ENCODE assay signal across 8 cellular contexts in the genomic region with DNA sequence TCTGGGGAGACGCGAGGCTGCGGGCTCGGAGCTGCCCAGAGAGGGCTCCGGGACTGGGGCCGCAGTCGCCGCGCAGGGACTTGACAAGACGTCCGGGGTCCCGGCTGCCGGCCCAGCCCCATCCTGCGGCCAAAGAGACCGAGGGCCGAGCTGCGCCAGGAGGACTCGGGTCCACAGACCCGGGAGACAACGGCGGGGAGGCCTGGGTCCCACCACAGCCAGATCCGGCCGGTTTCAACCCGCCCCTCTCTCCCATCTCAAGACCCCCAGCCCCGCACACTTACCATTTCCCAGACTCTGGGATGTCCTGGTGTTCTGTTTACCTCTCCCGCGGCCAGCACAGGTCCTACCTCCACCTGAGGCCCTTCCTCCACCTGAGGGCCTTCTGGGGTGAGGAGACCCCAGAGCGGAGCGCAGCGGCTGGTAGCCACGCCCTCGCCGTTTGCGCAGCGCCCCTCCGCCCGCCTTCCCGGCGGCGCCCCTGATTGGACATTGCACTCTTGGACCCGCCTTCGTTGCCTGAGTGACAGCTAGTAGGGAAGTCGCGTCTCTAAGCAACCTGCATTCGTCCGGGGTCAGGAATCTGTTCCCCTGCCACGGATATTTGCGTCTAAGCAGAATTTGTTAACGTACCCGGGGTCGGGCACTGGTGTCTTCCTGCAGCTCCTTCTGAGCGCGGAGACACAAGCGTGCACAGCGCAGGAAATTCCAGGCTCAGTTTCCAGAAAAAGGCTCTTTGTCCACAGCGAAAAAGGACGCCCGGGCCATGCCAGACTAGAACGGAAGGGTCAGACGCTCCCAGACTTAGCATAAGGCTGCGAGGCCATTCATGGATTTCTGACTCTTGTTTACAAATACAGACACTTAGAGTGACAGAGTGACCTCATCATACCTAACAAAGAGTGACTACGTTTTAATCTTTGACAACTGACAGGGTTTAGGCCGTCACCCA. TPM values are rescaled to one million over a fixed set of nuclear protein-coding genes. Genes with fewer than 3 reads are reported as not detected.
DNase-seq lines count a peak whose midpoint lies in the region; ATAC-seq and TF ChIP-seq lines count a peak whose summit lies in the region.

A gene (minus strand): TSS at position 446 of the 952 bp plus-strand sequence. CDS start 159 bp downstream, at position 287.

- WGBS in SK-N-SH (ENCODE audit: low lambda C conversion rate): 14% methylated on average over 25 of the region's 63 CpGs

- ATAC-seq in GM23338 (peak; percentile 97), omental fat pad (ENCODE audit: low FRiP score) (peak; percentile 95)

- H4K20me1 ChIP-seq in GM23338 (replicated peaks; ENCODE audit: insufficient read depth) (peaks cover 8% of the 10 kb centered on the region; the same call in 1 of the 2 replicates), SK-N-SH (ENCODE audit: insufficient read depth) (no peaks in the 10 kb centered on the region)

- no peaks in the 10 kb centered on the region for H3K9me3 ChIP-seq in MG63
- H3K9me3 ChIP-seq in SK-N-SH: no peaks in the 10 kb centered on the region

- no peaks in the 10 kb centered on the region for H3K36me3 ChIP-seq in GM23338 (ENCODE audit: insufficient read depth)
- H3K36me3 ChIP-seq in MG63: no peaks in the 10 kb centered on the region
- no peaks in the 10 kb centered on the region for H3K36me3 ChIP-seq in SK-N-SH (replicated peaks in 1 of 2; ENCODE audit: control insufficient read depth in 1 of 2, insufficient read depth in 2 of 2, low read length in 1 of 2)

- peak within 1 kb of the TSS; percentile 78 for H3K9ac ChIP-seq in SK-N-SH

- H3K4me1 ChIP-seq in GM23338 (ENCODE audit: insufficient read depth) (peaks cover 13% of the 10 kb centered on the region; the same call in 1 of the 2 replicates), SK-N-SH (ENCODE audit: control insufficient read depth in 1 of 2, insufficient read depth in 2 of 2, low read depth in 1 of 2, low read length in 1 of 2) (peaks cover 0 to 7% of the 10 kb centered on the region in 2 experiments; a peak in 2 of 4 replicates)

- H3K9me3 Mint-ChIP-seq in GM23338: peaks cover 4% of the 10 kb centered on the region; the same call in 2 of the 3 replicates
- H3K9me3 Mint-ChIP-seq in activated naive CD8-positive, alpha-beta T cell (ENCODE audit: low read depth): no peaks in the 10 kb centered on the region
- H3K9me3 Mint-ChIP-seq in glutamatergic neuron (ENCODE audit: unreplicated experiment): peaks cover 7% of the 10 kb centered on the region

- CTCF ChIA-PET in SK-N-SH (lab: Yijun Ruan, JAX): interaction anchor here (1.9 kb wide), 1 partner anchor 11 kb away, joined by 10 read pairs; no protein-coding TSS in a partner anchor

- no peak for TF ChIP-seq CTCF in GM23338 (conservative IDR thresholded peaks at IDR 0.05; ENCODE audit: low read depth in 2 of 2)
- no peak for TF ChIP-seq CTCF in SK-N-SH (IDR thresholded peaks at IDR 0.05)
- TF ChIP-seq CTCF in glutamatergic neuron (IDR thresholded peaks at IDR 0.05; ENCODE audit: partially characterized antibody, unreplicated experiment): no peak
- TF ChIP-seq CTCF in omental fat pad (IDR thresholded peaks at IDR 0.05): no peak

- H3K4me3 ChIP-seq in GM23338 (peak within 1 kb of the TSS; percentile 58), MG63 (peak within 1 kb of the TSS; percentile 78), SK-N-SH (ENCODE audit: low read depth in 2 of 2, low read length in 1 of 2) (peak within 1 kb of the TSS; percentile 67 to 85)

- H3K4me3 Mint-ChIP-seq in GM23338: peak within 1 kb of the TSS; percentile 89
- H3K4me3 Mint-ChIP-seq in activated naive CD8-positive, alpha-beta T cell: peak within 1 kb of the TSS; percentile 91
- H3K4me3 Mint-ChIP-seq in glutamatergic neuron (ENCODE audit: unreplicated experiment): peak within 1 kb of the TSS; percentile 94

- no peak for TF ChIP-seq RAD21 in SK-N-SH (IDR thresholded peaks at IDR 0.05; ENCODE audit: low read length)

- H3K27me3 Mint-ChIP-seq in GM23338 (ENCODE audit: insufficient read depth, low read depth, poor library complexity) (peaks cover 3% of the 10 kb centered on the region), glutamatergic neuron (ENCODE audit: unreplicated experiment) (peaks cover 4% of the 10 kb centered on the region)
- no peaks in the 10 kb centered on the region for H3K27me3 Mint-ChIP-seq in activated naive CD8-positive, alpha-beta T cell

- H3K27ac ChIP-seq in GM23338 (ENCODE audit: low read depth) (no peak within 1 kb of the TSS), SK-N-SH (ENCODE audit: low read depth in 2 of 2, low read length in 1 of 2) (peak within 1 kb of the TSS; percentile 28 to 74; a peak in 3 of 4 replicates), temporal lobe (ENCODE audit: low read depth, low read length) (peak within 1 kb of the TSS; percentile 86)

- H3F3A ChIP-seq in GM23338 (replicated peaks; ENCODE audit: low read depth) (no peaks in the 10 kb centered on the region), SK-N-SH (replicated peaks; ENCODE audit: insufficient read depth) (no peaks in the 10 kb centered on the region)

- peak within 1 kb of the TSS; percentile 89 for H3K27ac Mint-ChIP-seq in GM23338
- peak within 1 kb of the TSS; percentile 46 for H3K27ac Mint-ChIP-seq in activated naive CD8-positive, alpha-beta T cell
- peak within 1 kb of the TSS; percentile 93 for H3K27ac Mint-ChIP-seq in glutamatergic neuron (ENCODE audit: unreplicated experiment)

- peak within 1 kb of the TSS; percentile 83 for H3K4me2 ChIP-seq in GM23338
- H3K4me2 ChIP-seq in SK-N-SH: peak within 1 kb of the TSS; percentile 85

- DNase-seq in ELF-1 (ENCODE audit: low read depth, low spot score) (peak; percentile 97), GM23338 (ENCODE audit: low spot score) (peak; percentile 97), MG63 (peak; percentile 85), SK-N-SH (peak; percentile 95), glutamatergic neuron (peak; percentile 95), omental fat pad (ENCODE audit: low spot score) (peak; percentile 93)

- peak within 1 kb of the TSS; percentile 91 for H2AFZ ChIP-seq in GM23338
- peak within 1 kb of the TSS; percentile 99 for H2AFZ ChIP-seq in SK-N-SH (ENCODE audit: low read depth)

- H3K36me3 Mint-ChIP-seq in GM23338 (ENCODE audit: low read depth) (no peaks in the 10 kb centered on the region; the same call in 2 of the 3 replicates), glutamatergic neuron (ENCODE audit: unreplicated experiment) (no peaks in the 10 kb centered on the region)
- H3K36me3 Mint-ChIP-seq in activated naive CD8-positive, alpha-beta T cell: no peaks in the 10 kb centered on the region

- TF ChIP-seq EP300 in SK-N-SH (IDR thresholded peaks at IDR 0.05; ENCODE audit: borderline replicate concordance in 1 of 2, low read depth in 1 of 2, low read length in 1 of 2): no peak

- POLR2A ChIA-PET in SK-N-SH (lab: Yijun Ruan, JAX): interaction anchor here (0.5 to 3.0 kb wide), 3 partner anchors 11 to 44 kb away, joined by 3 to 16 read pairs (median 3); a partner anchor contains a TSS

- H3K9me2 ChIP-seq in GM23338 (ENCODE audit: insufficient read depth) (no peaks in the 10 kb centered on the region), SK-N-SH (no peaks in the 10 kb centered on the region)

- H3K4me1 Mint-ChIP-seq in GM23338: peaks cover 10% of the 10 kb centered on the region; the same call in 2 of the 3 replicates
- H3K4me1 Mint-ChIP-seq in activated naive CD8-positive, alpha-beta T cell (ENCODE audit: low read depth): peaks cover 29% of the 10 kb centered on the region
- H3K4me1 Mint-ChIP-seq in glutamatergic neuron (ENCODE audit: low read depth, unreplicated experiment): peaks cover 2% of the 10 kb centered on the region

- H3K79me2 ChIP-seq in GM23338 (replicated peaks; ENCODE audit: insufficient read depth) (0 out of 2 replicates have a peak, but pooled peaks cover 3% of the 10 kb centered on the region), SK-N-SH (ENCODE audit: insufficient read depth) (peaks cover 47% of the 10 kb centered on the region)

- peaks cover 17% of the 10 kb centered on the region for H3K27me3 ChIP-seq in GM23338 (ENCODE audit: insufficient read depth)
- no peaks in the 10 kb centered on the region for H3K27me3 ChIP-seq in MG63
- no peaks in the 10 kb centered on the region for H3K27me3 ChIP-seq in SK-N-SH (ENCODE audit: insufficient read depth)

TF ChIP-seq in GM23338, 12 proteins besides CTCF, POLR2A, EP300 and RAD21:
- peak; percentile 100 for TF ChIP-seq POLR2AphosphoS5 (IDR thresholded peaks at IDR 0.05; ENCODE audit: low read depth)
- TF ChIP-seq, protein P1, sequence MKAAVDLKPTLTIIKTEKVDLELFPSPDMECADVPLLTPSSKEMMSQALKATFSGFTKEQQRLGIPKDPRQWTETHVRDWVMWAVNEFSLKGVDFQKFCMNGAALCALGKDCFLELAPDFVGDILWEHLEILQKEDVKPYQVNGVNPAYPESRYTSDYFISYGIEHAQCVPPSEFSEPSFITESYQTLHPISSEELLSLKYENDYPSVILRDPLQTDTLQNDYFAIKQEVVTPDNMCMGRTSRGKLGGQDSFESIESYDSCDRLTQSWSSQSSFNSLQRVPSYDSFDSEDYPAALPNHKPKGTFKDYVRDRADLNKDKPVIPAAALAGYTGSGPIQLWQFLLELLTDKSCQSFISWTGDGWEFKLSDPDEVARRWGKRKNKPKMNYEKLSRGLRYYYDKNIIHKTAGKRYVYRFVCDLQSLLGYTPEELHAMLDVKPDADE (IDR thresholded peaks at IDR 0.05): no peak
- peak; percentile 66; the same call in 1 of the 2 replicates for TF ChIP-seq CREB1 (CRISPR knock-in tag; IDR thresholded peaks at IDR 0.05; ENCODE audit: low read depth)
TF ChIP-seq in GM23338: peak in this region for 2.

TF ChIP-seq in SK-N-SH, 30 proteins besides CTCF, POLR2A, EP300 and RAD21 (continues in another document):
- TF ChIP-seq NFIC (IDR thresholded peaks at IDR 0.05; ENCODE audit: borderline replicate concordance) (no peak), MXI1 (IDR thresholded peaks at IDR 0.05; ENCODE audit: low read depth, low read length) (peak; percentile 71), CHD2 (IDR thresholded peaks at IDR 0.05; ENCODE audit: low read length, partially characterized antibody) (peak; percentile 74)

RNA-seq across cellular contexts. Expression of the gene that starts here (rescaled TPM):
- total RNA-seq in GM23338 (2014; rRNA removed; shearing (Covaris generic)): 1.8 and 2.7 TPM in 2 replicates
- 0.82 and 0.94 TPM in 2 replicates for polyA plus RNA-seq in GM23338 (2016; fragmentation: Nextera tagmentation; extraction: Ambion mirVana)
- 1.9 and 3.6 TPM in 2 replicates for total RNA-seq in MG63 (2014; rRNA removed; shearing (Covaris generic); ENCODE audit: low replicate concordance)
- 0.64 and 0.99 TPM in 2 replicates for polyA plus RNA-seq in SK-N-SH (2012; rRNA removed)
- 0.76 and 0.97 TPM in 2 replicates for polyA plus RNA-seq in SK-N-SH (2012; cell fraction: cytosol; rRNA removed)
- polyA plus RNA-seq in SK-N-SH (2012; cell fraction: nucleus; rRNA removed): 1.3 and 2.1 TPM in 2 replicates
- total RNA-seq in glutamatergic neuron (ENCODE audit: unreplicated experiment): 8.7 TPM
- 1 to 10 TPM; 1.8 to 4.6 (median 2.4) TPM for total RNA-seq in omental fat pad
- total RNA-seq in temporal lobe: 24.6 TPM
